2 cellular contexts compared by ENCODE assay signal in the genomic region with DNA sequence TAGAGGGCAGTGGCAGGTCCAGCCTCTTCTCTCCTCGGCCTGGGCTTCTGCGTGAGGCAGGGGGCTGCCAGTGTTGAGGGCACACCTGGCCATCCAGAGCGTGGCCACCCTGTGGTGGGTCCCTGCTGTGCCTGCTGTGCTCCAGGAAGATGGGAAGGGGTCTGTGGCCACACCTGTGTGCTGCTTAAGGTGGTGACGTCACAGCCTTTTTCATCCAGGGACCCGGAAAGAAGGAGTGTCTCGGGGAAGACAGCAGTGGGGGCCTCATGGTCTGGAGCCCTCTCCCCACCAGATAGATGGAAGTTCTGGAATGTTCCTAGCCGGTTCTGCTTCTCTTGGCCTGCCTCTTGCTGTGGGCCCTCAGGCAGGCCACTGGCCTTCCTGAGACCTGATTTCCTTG.
TF ChIP-seq lines count a peak whose summit lies in the region.

No MANE protein-coding gene starts in this region.

TF ChIP-seq in H1, 55 proteins besides CTCF, POLR2A, EP300 and RAD21:
- TF ChIP-seq POLR2AphosphoS5 (IDR thresholded peaks at IDR 0.05; ENCODE audit: low read depth, low read length): no peak
- TF ChIP-seq NRF1 (IDR thresholded peaks at IDR 0.05; ENCODE audit: low read depth, low read length): no peak
- TF ChIP-seq JUN (IDR thresholded peaks at IDR 0.05; ENCODE audit: low read depth, low read length): no peak
- no peak for TF ChIP-seq SAP30 (IDR thresholded peaks at IDR 0.05; ENCODE audit: insufficient read depth, insufficient replicate concordance, low read length)
- no peak for TF ChIP-seq NANOG (IDR thresholded peaks at IDR 0.05; ENCODE audit: insufficient read depth, low read depth, low read length, poor library complexity, severe bottlenecking)
- TF ChIP-seq BRCA1 (IDR thresholded peaks at IDR 0.05; ENCODE audit: low read depth, low read length): no peak
- no peak for TF ChIP-seq KDM1A (IDR thresholded peaks at IDR 0.05; ENCODE audit: borderline replicate concordance, low read length)
TF ChIP-seq in H1: peak in this region for 0.

TF ChIP-seq in GM23338, 12 proteins besides CTCF, POLR2A, EP300 and RAD21:
- no peak for TF ChIP-seq EZH2phosphoT487 (IDR thresholded peaks at IDR 0.05; ENCODE audit: unreplicated experiment)
- no peak for TF ChIP-seq CREB1 (CRISPR knock-in tag; IDR thresholded peaks at IDR 0.05; ENCODE audit: low read depth)
- TF ChIP-seq JUNB (IDR thresholded peaks at IDR 0.05; ENCODE audit: unreplicated experiment): no peak
- no peak for TF ChIP-seq ZNF114 (CRISPR knock-in tag; IDR thresholded peaks at IDR 0.05)
- TF ChIP-seq NANOG (IDR thresholded peaks at IDR 0.05; ENCODE audit: borderline replicate concordance): no peak
- TF ChIP-seq ZNF331 (CRISPR knock-in tag; IDR thresholded peaks at IDR 0.05; ENCODE audit: low read depth): no peak
- no peak for TF ChIP-seq POLR2AphosphoS5 (IDR thresholded peaks at IDR 0.05; ENCODE audit: low read depth)
- TF ChIP-seq, protein P1, sequence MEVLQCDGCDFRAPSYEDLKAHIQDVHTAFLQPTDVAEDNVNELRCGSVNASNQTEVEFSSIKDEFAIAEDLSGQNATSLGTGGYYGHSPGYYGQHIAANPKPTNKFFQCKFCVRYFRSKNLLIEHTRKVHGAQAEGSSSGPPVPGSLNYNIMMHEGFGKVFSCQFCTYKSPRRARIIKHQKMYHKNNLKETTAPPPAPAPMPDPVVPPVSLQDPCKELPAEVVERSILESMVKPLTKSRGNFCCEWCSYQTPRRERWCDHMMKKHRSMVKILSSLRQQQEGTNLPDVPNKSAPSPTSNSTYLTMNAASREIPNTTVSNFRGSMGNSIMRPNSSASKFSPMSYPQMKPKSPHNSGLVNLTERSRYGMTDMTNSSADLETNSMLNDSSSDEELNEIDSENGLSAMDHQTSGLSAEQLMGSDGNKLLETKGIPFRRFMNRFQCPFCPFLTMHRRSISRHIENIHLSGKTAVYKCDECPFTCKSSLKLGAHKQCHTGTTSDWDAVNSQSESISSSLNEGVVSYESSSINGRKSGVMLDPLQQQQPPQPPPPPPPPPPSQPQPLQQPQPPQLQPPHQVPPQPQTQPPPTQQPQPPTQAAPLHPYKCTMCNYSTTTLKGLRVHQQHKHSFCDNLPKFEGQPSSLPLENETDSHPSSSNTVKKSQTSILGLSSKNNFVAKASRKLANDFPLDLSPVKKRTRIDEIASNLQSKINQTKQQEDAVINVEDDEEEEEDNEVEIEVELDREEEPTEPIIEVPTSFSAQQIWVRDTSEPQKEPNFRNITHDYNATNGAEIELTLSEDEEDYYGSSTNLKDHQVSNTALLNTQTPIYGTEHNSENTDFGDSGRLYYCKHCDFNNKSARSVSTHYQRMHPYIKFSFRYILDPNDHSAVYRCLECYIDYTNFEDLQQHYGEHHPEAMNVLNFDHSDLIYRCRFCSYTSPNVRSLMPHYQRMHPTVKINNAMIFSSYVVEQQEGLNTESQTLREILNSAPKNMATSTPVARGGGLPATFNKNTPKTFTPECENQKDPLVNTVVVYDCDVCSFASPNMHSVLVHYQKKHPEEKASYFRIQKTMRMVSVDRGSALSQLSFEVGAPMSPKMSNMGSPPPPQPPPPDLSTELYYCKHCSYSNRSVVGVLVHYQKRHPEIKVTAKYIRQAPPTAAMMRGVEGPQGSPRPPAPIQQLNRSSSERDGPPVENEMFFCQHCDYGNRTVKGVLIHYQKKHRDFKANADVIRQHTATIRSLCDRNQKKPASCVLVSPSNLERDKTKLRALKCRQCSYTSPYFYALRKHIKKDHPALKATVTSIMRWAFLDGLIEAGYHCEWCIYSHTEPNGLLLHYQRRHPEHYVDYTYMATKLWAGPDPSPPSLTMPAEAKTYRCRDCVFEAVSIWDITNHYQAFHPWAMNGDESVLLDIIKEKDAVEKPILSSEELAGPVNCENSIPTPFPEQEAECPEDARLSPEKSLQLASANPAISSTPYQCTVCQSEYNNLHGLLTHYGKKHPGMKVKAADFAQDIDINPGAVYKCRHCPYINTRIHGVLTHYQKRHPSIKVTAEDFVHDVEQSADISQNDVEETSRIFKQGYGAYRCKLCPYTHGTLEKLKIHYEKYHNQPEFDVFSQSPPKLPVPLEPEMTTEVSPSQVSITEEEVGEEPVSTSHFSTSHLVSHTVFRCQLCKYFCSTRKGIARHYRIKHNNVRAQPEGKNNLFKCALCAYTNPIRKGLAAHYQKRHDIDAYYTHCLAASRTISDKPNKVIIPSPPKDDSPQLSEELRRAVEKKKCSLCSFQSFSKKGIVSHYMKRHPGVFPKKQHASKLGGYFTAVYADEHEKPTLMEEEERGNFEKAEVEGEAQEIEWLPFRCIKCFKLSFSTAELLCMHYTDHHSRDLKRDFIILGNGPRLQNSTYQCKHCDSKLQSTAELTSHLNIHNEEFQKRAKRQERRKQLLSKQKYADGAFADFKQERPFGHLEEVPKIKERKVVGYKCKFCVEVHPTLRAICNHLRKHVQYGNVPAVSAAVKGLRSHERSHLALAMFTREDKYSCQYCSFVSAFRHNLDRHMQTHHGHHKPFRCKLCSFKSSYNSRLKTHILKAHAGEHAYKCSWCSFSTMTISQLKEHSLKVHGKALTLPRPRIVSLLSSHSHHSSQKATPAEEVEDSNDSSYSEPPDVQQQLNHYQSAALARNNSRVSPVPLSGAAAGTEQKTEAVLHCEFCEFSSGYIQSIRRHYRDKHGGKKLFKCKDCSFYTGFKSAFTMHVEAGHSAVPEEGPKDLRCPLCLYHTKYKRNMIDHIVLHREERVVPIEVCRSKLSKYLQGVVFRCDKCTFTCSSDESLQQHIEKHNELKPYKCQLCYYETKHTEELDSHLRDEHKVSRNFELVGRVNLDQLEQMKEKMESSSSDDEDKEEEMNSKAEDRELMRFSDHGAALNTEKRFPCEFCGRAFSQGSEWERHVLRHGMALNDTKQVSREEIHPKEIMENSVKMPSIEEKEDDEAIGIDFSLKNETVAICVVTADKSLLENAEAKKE (CRISPR knock-in tag; IDR thresholded peaks at IDR 0.05): no peak
- TF ChIP-seq EZH2 (IDR thresholded peaks at IDR 0.05; ENCODE audit: low read depth, unreplicated experiment): no peak
- TF ChIP-seq, protein P2, sequence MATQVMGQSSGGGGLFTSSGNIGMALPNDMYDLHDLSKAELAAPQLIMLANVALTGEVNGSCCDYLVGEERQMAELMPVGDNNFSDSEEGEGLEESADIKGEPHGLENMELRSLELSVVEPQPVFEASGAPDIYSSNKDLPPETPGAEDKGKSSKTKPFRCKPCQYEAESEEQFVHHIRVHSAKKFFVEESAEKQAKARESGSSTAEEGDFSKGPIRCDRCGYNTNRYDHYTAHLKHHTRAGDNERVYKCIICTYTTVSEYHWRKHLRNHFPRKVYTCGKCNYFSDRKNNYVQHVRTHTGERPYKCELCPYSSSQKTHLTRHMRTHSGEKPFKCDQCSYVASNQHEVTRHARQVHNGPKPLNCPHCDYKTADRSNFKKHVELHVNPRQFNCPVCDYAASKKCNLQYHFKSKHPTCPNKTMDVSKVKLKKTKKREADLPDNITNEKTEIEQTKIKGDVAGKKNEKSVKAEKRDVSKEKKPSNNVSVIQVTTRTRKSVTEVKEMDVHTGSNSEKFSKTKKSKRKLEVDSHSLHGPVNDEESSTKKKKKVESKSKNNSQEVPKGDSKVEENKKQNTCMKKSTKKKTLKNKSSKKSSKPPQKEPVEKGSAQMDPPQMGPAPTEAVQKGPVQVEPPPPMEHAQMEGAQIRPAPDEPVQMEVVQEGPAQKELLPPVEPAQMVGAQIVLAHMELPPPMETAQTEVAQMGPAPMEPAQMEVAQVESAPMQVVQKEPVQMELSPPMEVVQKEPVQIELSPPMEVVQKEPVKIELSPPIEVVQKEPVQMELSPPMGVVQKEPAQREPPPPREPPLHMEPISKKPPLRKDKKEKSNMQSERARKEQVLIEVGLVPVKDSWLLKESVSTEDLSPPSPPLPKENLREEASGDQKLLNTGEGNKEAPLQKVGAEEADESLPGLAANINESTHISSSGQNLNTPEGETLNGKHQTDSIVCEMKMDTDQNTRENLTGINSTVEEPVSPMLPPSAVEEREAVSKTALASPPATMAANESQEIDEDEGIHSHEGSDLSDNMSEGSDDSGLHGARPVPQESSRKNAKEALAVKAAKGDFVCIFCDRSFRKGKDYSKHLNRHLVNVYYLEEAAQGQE (IDR thresholded peaks at IDR 0.05; ENCODE audit: unreplicated experiment): no peak
- TF ChIP-seq, protein P3, sequence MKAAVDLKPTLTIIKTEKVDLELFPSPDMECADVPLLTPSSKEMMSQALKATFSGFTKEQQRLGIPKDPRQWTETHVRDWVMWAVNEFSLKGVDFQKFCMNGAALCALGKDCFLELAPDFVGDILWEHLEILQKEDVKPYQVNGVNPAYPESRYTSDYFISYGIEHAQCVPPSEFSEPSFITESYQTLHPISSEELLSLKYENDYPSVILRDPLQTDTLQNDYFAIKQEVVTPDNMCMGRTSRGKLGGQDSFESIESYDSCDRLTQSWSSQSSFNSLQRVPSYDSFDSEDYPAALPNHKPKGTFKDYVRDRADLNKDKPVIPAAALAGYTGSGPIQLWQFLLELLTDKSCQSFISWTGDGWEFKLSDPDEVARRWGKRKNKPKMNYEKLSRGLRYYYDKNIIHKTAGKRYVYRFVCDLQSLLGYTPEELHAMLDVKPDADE (IDR thresholded peaks at IDR 0.05): no peak
- TF ChIP-seq STAT1 (IDR thresholded peaks at IDR 0.05; ENCODE audit: unreplicated experiment): no peak
